9 cellular contexts compared by ENCODE assay signal in the genomic region with DNA sequence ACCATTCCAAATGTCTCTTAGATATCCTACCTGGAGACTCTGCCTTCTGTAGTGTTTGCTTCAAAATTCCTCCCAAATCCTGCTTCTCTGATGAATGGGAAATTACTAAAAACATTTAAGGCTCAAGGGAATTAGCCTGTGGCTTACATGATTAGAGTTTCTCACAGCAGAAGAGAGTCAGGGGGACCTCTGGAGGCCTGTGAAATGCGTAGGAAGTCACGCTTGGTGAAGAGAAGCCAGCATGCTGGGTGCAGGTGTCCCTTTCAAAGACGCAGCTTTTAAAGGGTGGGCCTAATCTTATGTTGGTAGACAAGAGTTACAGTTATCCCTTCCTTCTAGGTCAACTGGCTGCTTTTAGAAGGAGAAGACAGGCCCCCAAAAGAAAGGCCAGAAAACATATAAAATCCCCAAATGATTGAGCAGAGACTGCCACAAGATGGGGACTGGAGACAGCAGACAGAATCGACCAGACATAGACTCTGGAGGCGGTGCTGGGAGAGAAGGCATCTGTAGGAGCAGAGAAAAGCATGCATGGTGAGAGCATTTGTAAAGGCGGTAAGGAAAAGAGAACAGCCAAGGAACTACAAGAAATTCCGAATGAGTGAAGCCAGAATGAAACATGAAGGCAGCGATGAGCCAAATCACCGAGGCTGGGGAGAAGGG. TPM values are rescaled to one million over a fixed set of nuclear protein-coding genes. Genes with fewer than 3 reads are reported as not detected.
DNase-seq lines count a peak whose midpoint lies in the region; ATAC-seq and TF ChIP-seq lines count a peak whose summit lies in the region.
"Had no signal": no experiment of that assay in that cellular context is flagged by ENCODE, and none has a peak within 500 bp of the region (broad histone marks: within the 10 kb centered on the region; RNA-seq: fewer than 3 reads in every experiment).

No MANE protein-coding gene starts in this region.

- peaks cover 67 to 89% (median 79%) of the 10 kb centered on the region in 10 experiments for H3K4me1 ChIP-seq in BLaER1 treated with 17β-estradiol and CSF1 and Interleukin-3, amounts not matched to agents 10 nM and 100 nM
- H3K4me1 ChIP-seq in body of pancreas, result peaks cover 37% of the 10 kb centered on the region
- H3K4me1 ChIP-seq: SJSA1 had no signal

- H4K20me1 ChIP-seq in BLaER1 treated with 17β-estradiol and CSF1 and Interleukin-3, amounts not matched to agents 10 nM and 100 nM, result peaks cover 0 to 91% (median 13%) of the 10 kb centered on the region in 11 experiments; a peak in 14 of 22 replicates

- DNase-seq in effector memory CD8-positive, alpha-beta T cell, result no peak
- no peak for DNase-seq in body of pancreas
- DNase-seq in stimulated activated CD4-positive, alpha-beta T cell treated with anti-CD3 and anti-CD28 coated beads, Interleukin-12 subunit alpha, Interleukin-12 subunit beta, amount 100 ng/mL, for 4 hours, result no peak
- DNase-seq in NCI-H2171 treated with DMSO at 0.1 percent for 48 hours (lab: John Stamatoyannopoulos, UW), result no peak

- peaks cover 45 to 62% of the 10 kb centered on the region in 2 donors for H3K4me1 Mint-ChIP-seq in effector memory CD8-positive, alpha-beta T cell (ENCODE audit: low read depth in 2 of 2)

- peak overlapping the region; percentile 47 to 97 for H3K27ac Mint-ChIP-seq in effector memory CD8-positive, alpha-beta T cell

- peak overlapping the region in 10 of 11 experiments; percentile 53 to 78 (median 72); a peak in 20 of 22 replicates for H3K27ac ChIP-seq in BLaER1 treated with 17β-estradiol and CSF1 and Interleukin-3, amounts not matched to agents 10 nM and 100 nM
- H3K27ac ChIP-seq in body of pancreas, result no peak overlapping the region
- H3K27ac ChIP-seq: SJSA1 had no signal

- H3K4me3 ChIP-seq in BLaER1 treated with 17β-estradiol and CSF1 and Interleukin-3, amounts not matched to agents 10 nM and 100 nM, result peak overlapping the region in 1 of 10 experiments; percentile 5; a peak in 1 of 20 replicates
- H3K4me3 ChIP-seq in body of pancreas, result no peak overlapping the region
- H3K4me3 ChIP-seq: SJSA1 had no signal

- TF ChIP-seq POLR2A in body of pancreas (IDR thresholded peaks at IDR 0.05), result no peak
- no peak for TF ChIP-seq POLR2A in GM18505 (IDR thresholded peaks at IDR 0.05; ENCODE audit: borderline replicate concordance, extremely low read depth, insufficient read depth, insufficient read length)

- peak overlapping the region; percentile 79 to 96 (median 84) for H3K4me2 ChIP-seq in BLaER1 treated with 17β-estradiol and CSF1 and Interleukin-3, amounts not matched to agents 10 nM and 100 nM

- H3K9me3 Mint-ChIP-seq in effector memory CD8-positive, alpha-beta T cell, result no peaks in the 10 kb centered on the region

- peaks cover 98% of the 10 kb centered on the region for H3K36me3 Mint-ChIP-seq in effector memory CD8-positive, alpha-beta T cell (ENCODE audit: insufficient read depth)

- H3K9ac ChIP-seq in BLaER1 treated with 17β-estradiol and CSF1 and Interleukin-3, amounts not matched to agents 10 nM and 100 nM, result peak overlapping the region in 9 of 11 experiments; percentile 8 to 66 (median 23); a peak in 13 of 22 replicates

- H3K27me3 ChIP-seq in BLaER1 treated with 17β-estradiol and CSF1 and Interleukin-3, amounts not matched to agents 10 nM and 100 nM, result no peaks in the 10 kb centered on the region
- no peaks in the 10 kb centered on the region for H3K27me3 ChIP-seq in body of pancreas
- H3K27me3 ChIP-seq: SJSA1 had no signal

- intact Hi-C loops in body of pancreas (cut with DNase I), result no loop called here

- peak overlapping the region in 1 of 2 donors; percentile 55 for H3K4me3 Mint-ChIP-seq in effector memory CD8-positive, alpha-beta T cell

- peaks cover 49 to 94% (median 72%) of the 10 kb centered on the region in 11 experiments for H3K36me3 ChIP-seq in BLaER1 treated with 17β-estradiol and CSF1 and Interleukin-3, amounts not matched to agents 10 nM and 100 nM
- H3K36me3 ChIP-seq in body of pancreas (replicated peaks in 1 of 2; ENCODE audit: insufficient read depth in 1 of 2, low read depth in 2 of 2), result peaks cover 0 to 5% of the 10 kb centered on the region in 2 donors
- H3K36me3 ChIP-seq: SJSA1 had no signal

- peak; percentile 59 for ATAC-seq in GM18868 (IDR thresholded peaks at IDR 0.05; ENCODE audit: unreplicated experiment)
- peak; percentile 45 for ATAC-seq in HG03045 (IDR thresholded peaks at IDR 0.05; ENCODE audit: unreplicated experiment)
- ATAC-seq in effector memory CD8-positive, alpha-beta T cell (replicated peaks), result peak; percentile 31
- ATAC-seq in body of pancreas, result no peak
- no peak for ATAC-seq in GM18505 (IDR thresholded peaks at IDR 0.05; ENCODE audit: unreplicated experiment)

- no peaks in the 10 kb centered on the region for H3K9me3 ChIP-seq in BLaER1 treated with 17β-estradiol and CSF1 and Interleukin-3, amounts not matched to agents 10 nM and 100 nM (replicated peaks in 1 of 11)
- H3K9me3 ChIP-seq in body of pancreas, result no peaks in the 10 kb centered on the region
- H3K9me3 ChIP-seq: SJSA1 had no signal

- no peaks in the 10 kb centered on the region for H3K27me3 Mint-ChIP-seq in effector memory CD8-positive, alpha-beta T cell

- WGBS in body of pancreas, 2 donors, result 80 to 85% methylated on average over 9 of the region's 9 CpGs

- no peak for TF ChIP-seq CTCF in body of pancreas (IDR thresholded peaks at IDR 0.05)

RNA-seq across cellular contexts. Expression of a gene that starts 42.3 kb away (rescaled TPM):
- total RNA-seq in body of pancreas, result 10 to 100 TPM; 31.3 to 42.3 TPM

RNA-seq across cellular contexts. Expression of a gene that starts 48.4 kb away (rescaled TPM):
- 1 to 10 TPM; 5.6 to 8.6 TPM for total RNA-seq in body of pancreas

Comparison
In these comparisons a context has a peak if more than half of its experiments do, and no peak if none do; other contexts are left out.
1. H3K27ac ChIP-seq: peak in BLaER1 treated with 17β-estradiol and CSF1 and Interleukin-3, amounts not matched to agents 10 nM and 100 nM (10 of 11); none in body of pancreas (0 of 4).
2. ATAC-seq: peak in GM18868 (single experiment), HG03045 (single experiment) and effector memory CD8-positive, alpha-beta T cell (single experiment); none in body of pancreas (single experiment) and GM18505 (single experiment).